Comparison of ENCODE assay signal across 9 cellular contexts in genomic region chr4:53703267-53703655, GRCh38.
DNase-seq lines count a peak whose midpoint lies in the region; ATAC-seq and TF ChIP-seq lines count a peak whose summit lies in the region.
"Had no signal": no experiment of that assay in that cellular context is flagged by ENCODE, and none has a peak within 500 bp of the region (broad histone marks: within the 10 kb centered on the region; RNA-seq: fewer than 3 reads in every experiment).

No MANE protein-coding gene starts in this region.

- no peaks in the 10 kb centered on the region for H3K9me3 Mint-ChIP-seq in activated T-cell treated with anti-CD3 and anti-CD28 coated beads, Interleukin-2, amount 50 U/mL, for 24 hours

- H3K9me2 ChIP-seq in PC-9 (ENCODE audit: insufficient read depth), result no peaks in the 10 kb centered on the region

- peaks cover 35% of the 10 kb centered on the region for H3K27me3 Mint-ChIP-seq in activated T-cell treated with anti-CD3 and anti-CD28 coated beads, Interleukin-2, amount 50 U/mL, for 24 hours

- H3K9me3 ChIP-seq in BLaER1 treated with 17β-estradiol and CSF1 and Interleukin-3, amounts not matched to agents 10 nM and 100 nM (replicated peaks in 1 of 11), result peaks cover 17 to 38% (median 33%) of the 10 kb centered on the region in 11 experiments; a peak in 21 of 22 replicates
- H3K9me3 ChIP-seq in PC-9 (ENCODE audit: insufficient read depth, low read depth), result no peaks in the 10 kb centered on the region
- H3K9me3 ChIP-seq in fibroblast of lung (ENCODE audit: control insufficient read depth, insufficient read depth, low read depth, low read length), result no peaks in the 10 kb centered on the region
- no peaks in the 10 kb centered on the region for H3K9me3 ChIP-seq in psoas muscle

- H3K4me1 Mint-ChIP-seq in activated T-cell treated with anti-CD3 and anti-CD28 coated beads, Interleukin-2, amount 50 U/mL, for 24 hours (ENCODE audit: low read depth), result peaks cover 11% of the 10 kb centered on the region

- no peak overlapping the region for H3K4me3 Mint-ChIP-seq in activated T-cell treated with anti-CD3 and anti-CD28 coated beads, Interleukin-2, amount 50 U/mL, for 24 hours

- intact Hi-C loops in PC-9 (cut with micrococcal nuclease; ENCODE audit: unreplicated experiment) (loop anchor here (5.0 kb wide), 1 partner anchor 101 kb away; no protein-coding TSS in a partner anchor), psoas muscle (cut with DNase I) (loop anchor here in 1 of 2 donors (10.0 kb wide), 1 partner anchor 202 kb away; no protein-coding TSS in a partner anchor)

- POLR2A ChIA-PET in PC-9 (lab: Charles Lee; ENCODE audit: unreplicated experiment), result no interaction called here

- H4K8ac ChIP-seq in mesendoderm (ENCODE audit: low read depth, low read length), result no peak overlapping the region

- H3K79me1 ChIP-seq in mesendoderm (ENCODE audit: low read length), result no peaks in the 10 kb centered on the region

- H3K9ac ChIP-seq in BLaER1 treated with 17β-estradiol and CSF1 and Interleukin-3, amounts not matched to agents 10 nM and 100 nM, result peak overlapping the region in 10 of 11 experiments; percentile 54 to 80 (median 72); a peak in 20 of 22 replicates
- H3K9ac ChIP-seq in fibroblast of lung (ENCODE audit: insufficient read depth, low read length) (no peak overlapping the region), mesendoderm (ENCODE audit: low read length) (no peak overlapping the region)

- H3K56ac ChIP-seq in mesendoderm (ENCODE audit: low read length), result no peak overlapping the region

- CTCF ChIA-PET in PC-9 (lab: Charles Lee), result no interaction called here

- TF ChIP-seq CTCF in PC-9 (conservative IDR thresholded peaks at IDR 0.05) (no peak), fibroblast of lung (conservative IDR thresholded peaks at IDR 0.05 in 1 of 2, IDR thresholded peaks at IDR 0.05 in 1 of 2; ENCODE audit: low read depth in 1 of 2, low read length in 2 of 2) (no peak), psoas muscle (IDR thresholded peaks at IDR 0.05) (no peak)

- 32 to 43% (median 37%) methylated on average over 7 of the region's 7 CpGs for WGBS in psoas muscle, 3 donors
- WGBS in mesendoderm (ENCODE audit: extremely low coverage, insufficient coverage, low lambda C conversion rate), result no CpG with 5 or more reads among the region's 7 CpGs

- H3K79me2 ChIP-seq in PC-9 (ENCODE audit: low read depth), result no peaks in the 10 kb centered on the region
- H3K79me2 ChIP-seq in fibroblast of lung (ENCODE audit: control insufficient read depth, insufficient read depth, low read length), result no peaks in the 10 kb centered on the region
- no peaks in the 10 kb centered on the region for H3K79me2 ChIP-seq in mesendoderm (ENCODE audit: control insufficient read depth, insufficient read depth, low read length)

- peak overlapping the region in 10 of 11 experiments; percentile 60 to 90 (median 82); a peak in 20 of 22 replicates for H3K27ac ChIP-seq in BLaER1 treated with 17β-estradiol and CSF1 and Interleukin-3, amounts not matched to agents 10 nM and 100 nM
- H3K27ac ChIP-seq in PC-9 (no peak overlapping the region), fibroblast of lung (ENCODE audit: insufficient read depth, low read length) (peak overlapping the region; percentile 59), psoas muscle (peak overlapping the region; percentile 18), mesendoderm (ENCODE audit: low read depth, low read length) (no peak overlapping the region)

- no peak overlapping the region for H3K27ac Mint-ChIP-seq in activated T-cell treated with anti-CD3 and anti-CD28 coated beads, Interleukin-2, amount 50 U/mL, for 24 hours

- peaks cover 43 to 73% (median 61%) of the 10 kb centered on the region in 10 experiments for H3K4me1 ChIP-seq in BLaER1 treated with 17β-estradiol and CSF1 and Interleukin-3, amounts not matched to agents 10 nM and 100 nM
- H3K4me1 ChIP-seq in PC-9 (replicated peaks; ENCODE audit: insufficient read depth) (0 out of 2 replicates have a peak, but pooled peaks cover 7% of the 10 kb centered on the region), fibroblast of lung (ENCODE audit: control insufficient read depth, extremely low read depth, insufficient read depth, low read length) (peaks cover 23% of the 10 kb centered on the region), psoas muscle (peaks cover 10% of the 10 kb centered on the region), mesendoderm (ENCODE audit: control insufficient read depth, low read depth, low read length) (peaks cover 3% of the 10 kb centered on the region)

- H3F3A ChIP-seq in PC-9 (ENCODE audit: insufficient read depth, low read depth), result no peaks in the 10 kb centered on the region

- H3K4ac ChIP-seq in mesendoderm (ENCODE audit: low read depth, low read length), result no peak overlapping the region

- H2BK15ac ChIP-seq in mesendoderm (replicated peaks; ENCODE audit: low read depth), result no peak overlapping the region

- no peak overlapping the region for H3K18ac ChIP-seq in mesendoderm (ENCODE audit: low read length)

- ATAC-seq in psoas muscle, result peak in 1 of 4 donors; percentile 9

- DNase-seq in PC-9, result no peak
- no peak for DNase-seq in fibroblast of lung (ENCODE audit: low read depth in 2 of 2)
- DNase-seq in psoas muscle, result no peak
- DNase-seq in mesendoderm, result no peak
- DNase-seq in NOMO-1 treated with dmso at 0.1 percent for 144 hours (lab: John Stamatoyannopoulos, UW; ENCODE audit: unreplicated experiment), result no peak
- DNase-seq in amniotic stem cell (lab: John Stamatoyannopoulos, UW), result no peak
- no peak for DNase-seq in activated T-cell treated with anti-CD3 and anti-CD28 coated beads, Interleukin-2, amount 50 U/mL, for 24 hours
- DNase-seq: cerebellar nuclear complex had no signal

- H2BK120ac ChIP-seq in mesendoderm (ENCODE audit: low read depth, low read length), result no peak overlapping the region

- H3K23ac ChIP-seq in mesendoderm (ENCODE audit: low read length), result no peak overlapping the region

- peak overlapping the region in 9 of 10 experiments; percentile 38 to 65 (median 50); a peak in 16 of 20 replicates for H3K4me3 ChIP-seq in BLaER1 treated with 17β-estradiol and CSF1 and Interleukin-3, amounts not matched to agents 10 nM and 100 nM
- H3K4me3 ChIP-seq in PC-9, result no peak overlapping the region
- H3K4me3 ChIP-seq in fibroblast of lung (replicated peaks in 1 of 4; ENCODE audit: control extremely low read depth in 1 of 4, insufficient read depth in 1 of 4, low read depth in 3 of 4, low read length in 4 of 4), result no peak overlapping the region
- peak overlapping the region; percentile 51 for H3K4me3 ChIP-seq in psoas muscle
- H3K4me3 ChIP-seq in mesendoderm (ENCODE audit: low read length), result no peak overlapping the region

- H3K4me2 ChIP-seq in BLaER1 treated with 17β-estradiol and CSF1 and Interleukin-3, amounts not matched to agents 10 nM and 100 nM, result peak overlapping the region; percentile 80 to 99 (median 87)
- H3K4me2 ChIP-seq in PC-9 (peak overlapping the region; percentile 70), fibroblast of lung (ENCODE audit: extremely low read depth, insufficient read depth, low read length) (peak overlapping the region; percentile 87), mesendoderm (ENCODE audit: low read length) (no peak overlapping the region)

- H2BK5ac ChIP-seq in mesendoderm (ENCODE audit: low read length), result no peak overlapping the region

- BruUV-seq in PC-9 (replicated peaks; lab: Mats Ljungman, UMichigan), result no TSS peak

- H2AFZ ChIP-seq in PC-9, result no peak overlapping the region
- peak overlapping the region; percentile 41 for H2AFZ ChIP-seq in fibroblast of lung (ENCODE audit: low read length)

- no peaks in the 10 kb centered on the region for H4K20me1 ChIP-seq in BLaER1 treated with 17β-estradiol and CSF1 and Interleukin-3, amounts not matched to agents 10 nM and 100 nM
- H4K20me1 ChIP-seq in PC-9 (ENCODE audit: insufficient read depth) (no peaks in the 10 kb centered on the region), fibroblast of lung (ENCODE audit: control insufficient read depth, extremely low read depth, insufficient read depth, low read length) (no peaks in the 10 kb centered on the region)

- H3K27me3 ChIP-seq in BLaER1 treated with 17β-estradiol and CSF1 and Interleukin-3, amounts not matched to agents 10 nM and 100 nM, result no peaks in the 10 kb centered on the region
- H3K27me3 ChIP-seq in PC-9 (ENCODE audit: insufficient read depth, low read depth), result no peaks in the 10 kb centered on the region
- no peaks in the 10 kb centered on the region for H3K27me3 ChIP-seq in fibroblast of lung (ENCODE audit: control insufficient read depth, insufficient read depth, low read length)
- H3K27me3 ChIP-seq in psoas muscle (ENCODE audit: insufficient read depth in 3 of 3, low read length in 2 of 3), result no peaks in the 10 kb centered on the region
- H3K27me3 ChIP-seq in mesendoderm (ENCODE audit: insufficient read depth, low read length, poor library complexity), result no peaks in the 10 kb centered on the region

- H4K5ac ChIP-seq in mesendoderm (ENCODE audit: low read length), result no peak overlapping the region

- H3K36me3 Mint-ChIP-seq in activated T-cell treated with anti-CD3 and anti-CD28 coated beads, Interleukin-2, amount 50 U/mL, for 24 hours (ENCODE audit: low read depth), result no peaks in the 10 kb centered on the region

- H3K36me3 ChIP-seq in BLaER1 treated with 17β-estradiol and CSF1 and Interleukin-3, amounts not matched to agents 10 nM and 100 nM, result no peaks in the 10 kb centered on the region; a peak in 1 of 22 replicates
- no peaks in the 10 kb centered on the region for H3K36me3 ChIP-seq in PC-9 (ENCODE audit: low read depth)
- no peaks in the 10 kb centered on the region for H3K36me3 ChIP-seq in fibroblast of lung (ENCODE audit: control insufficient read depth, insufficient read depth, low read length)
- no peaks in the 10 kb centered on the region for H3K36me3 ChIP-seq in psoas muscle (ENCODE audit: insufficient read depth in 1 of 2, low read depth in 1 of 2)
- no peaks in the 10 kb centered on the region for H3K36me3 ChIP-seq in mesendoderm (ENCODE audit: control insufficient read depth, insufficient read depth, low read length)

- H2AK5ac ChIP-seq in mesendoderm (ENCODE audit: low read length), result no peak overlapping the region

Comparison
In these comparisons a context has a peak if more than half of its experiments do, and no peak if none do; other contexts are left out.
1. H3K27ac ChIP-seq: peak in BLaER1 treated with 17β-estradiol and CSF1 and Interleukin-3, amounts not matched to agents 10 nM and 100 nM (10 of 11), fibroblast of lung (single experiment) and psoas muscle (single experiment); none in PC-9 (single experiment) and mesendoderm (single experiment).
2. H3K4me3 ChIP-seq: peak in BLaER1 treated with 17β-estradiol and CSF1 and Interleukin-3, amounts not matched to agents 10 nM and 100 nM (9 of 10) and psoas muscle (single experiment); none in PC-9 (single experiment), fibroblast of lung (0 of 4) and mesendoderm (single experiment).
3. H3K9ac ChIP-seq: peak in BLaER1 treated with 17β-estradiol and CSF1 and Interleukin-3, amounts not matched to agents 10 nM and 100 nM (10 of 11); none in fibroblast of lung (single experiment) and mesendoderm (single experiment).